In the genomic region with DNA sequence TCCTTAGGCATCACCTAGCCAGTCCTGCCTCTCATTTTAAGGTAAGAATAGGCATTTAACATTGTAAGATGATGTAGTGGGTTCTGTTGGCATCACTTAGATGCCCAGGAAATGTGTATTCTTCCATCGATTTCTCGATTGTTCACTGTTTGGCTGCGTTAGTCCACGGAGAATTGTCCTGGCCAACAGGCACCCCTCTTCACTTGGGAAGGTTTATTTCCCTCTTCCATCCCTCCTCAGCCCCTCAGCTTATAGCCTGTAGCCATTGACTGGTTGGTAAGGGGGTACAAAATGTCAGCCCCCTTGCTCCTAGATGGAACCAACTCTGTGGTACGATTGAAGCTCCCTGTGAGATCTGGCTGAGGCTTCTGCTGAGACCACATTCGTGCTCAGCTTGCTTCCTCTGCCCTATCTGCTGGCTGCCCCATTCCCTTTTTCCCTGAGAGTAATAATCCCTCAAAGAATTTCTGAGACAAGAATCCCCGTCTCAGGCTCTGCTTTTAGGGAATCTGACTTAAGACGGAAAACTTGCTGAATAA, we compare ENCODE assay signal across 9 cellular contexts. TPM values are rescaled to one million over a fixed set of nuclear protein-coding genes. Genes with fewer than 3 reads are reported as not detected.
DNase-seq lines count a peak whose midpoint lies in the region; ATAC-seq, FAIRE-seq and TF ChIP-seq lines count a peak whose summit lies in the region.
"Had no signal": no experiment of that assay in that cellular context is flagged by ENCODE, and none has a peak within 500 bp of the region (broad histone marks: within the 10 kb centered on the region; RNA-seq: fewer than 3 reads in every experiment).

No MANE protein-coding gene starts in this region.

- H3K27ac ChIP-seq in H1 (ENCODE audit: low read depth, low read length), result peak overlapping the region; percentile 59; the same call in 1 of the 2 replicates
- H3K27ac ChIP-seq: 22Rv1 had no signal

- peak overlapping the region; percentile 93; the same call in 1 of the 2 replicates for H2AFZ ChIP-seq in H1 (ENCODE audit: low read length)

- 0 out of 2 replicates have a peak overlapping the region, but pooled peaks have one; percentile 32 for H2AK5ac ChIP-seq in H1 (ENCODE audit: low read depth, low read length)

- H2BK20ac ChIP-seq in H1 (ENCODE audit: low read length), result no peak overlapping the region

- no peak for TF ChIP-seq CTCF in H1 (IDR thresholded peaks at IDR 0.05; ENCODE audit: control extremely low read depth in 1 of 3, insufficient read depth in 1 of 3, low read depth in 1 of 3, low read length in 3 of 3)

- no peak overlapping the region for H3K56ac ChIP-seq in H1 (replicated peaks; ENCODE audit: insufficient read length, low read depth, low read length)

- H4K91ac ChIP-seq in H1 (replicated peaks; ENCODE audit: insufficient read length, low read length), result no peak overlapping the region

- WGBS in H1 (ENCODE audit: extremely low coverage in 1 of 2, insufficient coverage in 1 of 2, insufficient read length in 1 of 2, insufficient replicate concordance in 2 of 2, low coverage in 1 of 2, low lambda C conversion rate in 2 of 2, missing lambda C conversion rate in 1 of 2), 2 experiments, result 48% methylated on average over 8 of the region's 8 CpGs; no CpG with 5 or more reads in 1 of the 2 experiments

- H3K14ac ChIP-seq in H1 (ENCODE audit: insufficient read length), result no peak overlapping the region

- FAIRE-seq in H1 (lab: Jason Lieb, UNC), result no peak

- H3K4ac ChIP-seq in H1 (replicated peaks; ENCODE audit: insufficient read length, low read depth, low read length), result no peak overlapping the region

- H3K18ac ChIP-seq in H1 (ENCODE audit: extremely low read depth, low read length), result peak overlapping the region; percentile 91; the same call in 1 of the 2 replicates

- H3K4me3 ChIP-seq in H1 (ENCODE audit: extremely low read depth in 1 of 4, insufficient read depth in 2 of 4, low read depth in 3 of 4, low read length in 4 of 4), result peak overlapping the region; percentile 84 to 90 (median 86)

- peak overlapping the region; percentile 87 to 88 for H3K4me2 ChIP-seq in H1 (ENCODE audit: insufficient read depth in 1 of 2, low read depth in 2 of 2, low read length in 2 of 2)

- ATAC-seq in natural killer cell treated with Interleukin-12 subunit alpha and Interleukin-12 subunit beta and Interleukin-15 and Interleukin-18, amount 100 ng/mL, for 72 hours, result no peak

- H3K23me2 ChIP-seq in H1 (ENCODE audit: low read depth, low read length), result peaks cover 7% of the 10 kb centered on the region

- H3K36me3 Mint-ChIP-seq in natural killer cell treated with Interleukin-12 subunit alpha and Interleukin-12 subunit beta and Interleukin-15 and Interleukin-18, amount 100 ng/mL, for 72 hours, result no peaks in the 10 kb centered on the region

- H3K9me3 ChIP-seq in H1 (ENCODE audit: insufficient read depth in 2 of 2, low read depth in 1 of 2, low read length in 1 of 2), result no peaks in the 10 kb centered on the region

- DNase-seq in DMS 273 (lab: John Stamatoyannopoulos, UW; ENCODE audit: unreplicated experiment), result peak; percentile 28
- DNase-seq in DMS 273 treated with DMSO at 0.1 percent for 48 hours (lab: John Stamatoyannopoulos, UW), result no peak
- peak; percentile 22 for DNase-seq in NAMALWA (ENCODE audit: low spot score)
- DNase-seq in H1 (ENCODE audit: low read depth in 1 of 2, low spot score in 2 of 2), result peak in 1 of 2 experiments; percentile 46
- no peak for DNase-seq in natural killer cell treated with Interleukin-12 subunit alpha and Interleukin-12 subunit beta and Interleukin-15 and Interleukin-18, amount 100 ng/mL, for 72 hours (ENCODE audit: low spot score)
- no peak for DNase-seq in HT-29 (ENCODE audit: low spot score)
- no peak for DNase-seq in T1000 (lab: John Stamatoyannopoulos, UW)
- no peak for DNase-seq in SKM-1 treated with dmso at 0.1 percent for 144 hours (lab: John Stamatoyannopoulos, UW; ENCODE audit: unreplicated experiment)

- no peak for TF ChIP-seq RAD21 in H1 (IDR thresholded peaks at IDR 0.05 in 1 of 2, conservative IDR thresholded peaks at IDR 0.05 in 1 of 2; ENCODE audit: low read depth in 2 of 2, low read length in 2 of 2)

- H3K36me3 ChIP-seq in H1 (ENCODE audit: control insufficient read depth in 2 of 4, insufficient read depth in 4 of 4, low read length in 3 of 4), result 0 out of 8 replicates have a peak, but pooled peaks cover 0 to 2% (median 0%) of the 10 kb centered on the region in 4 experiments

- peak overlapping the region; percentile 74 to 90 for H3K27ac Mint-ChIP-seq in natural killer cell treated with Interleukin-12 subunit alpha and Interleukin-12 subunit beta and Interleukin-15 and Interleukin-18, amount 100 ng/mL, for 72 hours

- peak overlapping the region; percentile 39 to 86 (median 78) for H3K9ac ChIP-seq in H1 (replicated peaks in 1 of 4; ENCODE audit: extremely low read depth in 1 of 4, low read depth in 3 of 4, low read length in 3 of 4)

- H4K8ac ChIP-seq in H1 (ENCODE audit: extremely low read depth, insufficient read depth, low read length), result no peak overlapping the region

- no peak overlapping the region for H3K23ac ChIP-seq in H1 (ENCODE audit: insufficient read length)

- H3K4me1 Mint-ChIP-seq in natural killer cell treated with Interleukin-12 subunit alpha and Interleukin-12 subunit beta and Interleukin-15 and Interleukin-18, amount 100 ng/mL, for 72 hours (ENCODE audit: low read depth in 2 of 2), result peaks cover 11 to 13% of the 10 kb centered on the region in 2 donors

- H2BK5ac ChIP-seq in H1 (ENCODE audit: low read depth, low read length), result peak overlapping the region; percentile 84

- CTCF ChIA-PET in H1 (lab: Charles Lee; ENCODE audit: partially characterized antibody), result interaction anchor here (1.1 to 2.6 kb wide), 9 partner anchors 8 to 79 kb away, joined by 3 to 14 read pairs (median 5); no protein-coding TSS in a partner anchor

- no peak for TF ChIP-seq EP300 in H1 (IDR thresholded peaks at IDR 0.05; ENCODE audit: borderline replicate concordance in 1 of 2, low read depth in 2 of 2, low read length in 2 of 2)

- POLR2A ChIA-PET in H1 (lab: Charles Lee; ENCODE audit: partially characterized antibody), result interaction anchor here (0.9 to 1.0 kb wide), 2 partner anchors 9 to 71 kb away, joined by 3 read pairs; no protein-coding TSS in a partner anchor

- H3K27me3 Mint-ChIP-seq in natural killer cell treated with Interleukin-12 subunit alpha and Interleukin-12 subunit beta and Interleukin-15 and Interleukin-18, amount 100 ng/mL, for 72 hours, result no peaks in the 10 kb centered on the region

- peak overlapping the region; percentile 89 for H3K4me3 Mint-ChIP-seq in natural killer cell treated with Interleukin-12 subunit alpha and Interleukin-12 subunit beta and Interleukin-15 and Interleukin-18, amount 100 ng/mL, for 72 hours

- no peak overlapping the region for H4K5ac ChIP-seq in H1 (ENCODE audit: insufficient read length, low read depth, low read length)

- peaks cover 9% of the 10 kb centered on the region for H3K79me1 ChIP-seq in H1 (ENCODE audit: low read depth, low read length)

- H2BK12ac ChIP-seq in H1 (ENCODE audit: low read depth, low read length), result no peak overlapping the region

- no peak for TF ChIP-seq POLR2A in H1 (IDR thresholded peaks at IDR 0.05; ENCODE audit: control extremely low read depth in 1 of 2, low read depth in 2 of 2, low read length in 2 of 2)

- no peaks in the 10 kb centered on the region for H3K27me3 ChIP-seq in H1 (replicated peaks in 1 of 4; ENCODE audit: control insufficient read depth in 3 of 4, extremely low read depth in 1 of 4, insufficient read depth in 3 of 4, low read length in 3 of 4)

- no peaks in the 10 kb centered on the region for H3K4me1 ChIP-seq in H1 (replicated peaks in 1 of 4; ENCODE audit: control insufficient read depth in 3 of 4, insufficient read depth in 4 of 4, low read length in 3 of 4)

- no peak overlapping the region for H2BK120ac ChIP-seq in H1 (replicated peaks; ENCODE audit: low read depth, low read length)

- H2BK15ac ChIP-seq in H1 (ENCODE audit: low read length), result no peak overlapping the region

- peaks cover 0 to 8% of the 10 kb centered on the region in 2 experiments for H4K20me1 ChIP-seq in H1 (replicated peaks in 1 of 2; ENCODE audit: control insufficient read depth in 1 of 2, insufficient read depth in 2 of 2, low read length in 2 of 2)

- H3K79me2 ChIP-seq in H1 (ENCODE audit: control insufficient read depth in 1 of 2, insufficient read depth in 2 of 2, low read length in 2 of 2), result peaks cover 5 to 45% of the 10 kb centered on the region in 2 experiments; a peak in 3 of 4 replicates

- H3K9me3 Mint-ChIP-seq in natural killer cell treated with Interleukin-12 subunit alpha and Interleukin-12 subunit beta and Interleukin-15 and Interleukin-18, amount 100 ng/mL, for 72 hours, result no peaks in the 10 kb centered on the region

TF ChIP-seq in H1, 55 proteins besides CTCF, POLR2A, EP300 and RAD21 (continues in another document):
- TF ChIP-seq GABPA (IDR thresholded peaks at IDR 0.05; ENCODE audit: borderline replicate concordance, insufficient read depth, low read length), result no peak
- no peak for TF ChIP-seq ZNF274 (IDR thresholded peaks at IDR 0.05; ENCODE audit: borderline replicate concordance, extremely low read depth, low read length)

RNA-seq across cellular contexts. Expression of a gene that starts 43.4 kb away (rescaled TPM):
- total RNA-seq in H1 (2021; fragmentation: NEBNext Ultra II Directional; extraction: Animal tissue kit (Norgen Biotek cat#: 25700)), result 20.1 and 22.3 TPM in 2 replicates
- 1.2 and 1.9 TPM in 2 replicates for polyA plus RNA-seq in H1 (2011; rRNA removed)
- polyA plus RNA-seq in H1 (2011; cell fraction: cytosol; rRNA removed), result 3.6 TPM
- polyA plus RNA-seq in H1 (2011; cell fraction: nucleus; rRNA removed), result 1.3 TPM
- 6.1 to 8.0 TPM (median 6.8 TPM) in 4 replicates for polyA plus RNA-seq in H1 (2012, experiment 1 of 2)
- 0.28 TPM for polyA plus RNA-seq in H1 (2012, experiment 2 of 2)
- polyA plus RNA-seq in H1 (2013, experiment 1 of 2), result 13.9 TPM
- polyA plus RNA-seq in H1 (2013, experiment 2 of 2), result 15.4 TPM
- 4.8 and 9.4 TPM in 2 replicates for polyA minus RNA-seq in H1 (2011; rRNA and poly(A)+ RNA removed)
- 4.8 TPM for polyA minus RNA-seq in H1 (2011; cell fraction: cytosol; rRNA and poly(A)+ RNA removed)
- polyA minus RNA-seq in H1 (2011; cell fraction: nucleus; rRNA and poly(A)+ RNA removed), result 5.2 TPM
- 10 to 100 TPM; 36.7 to 41.2 TPM for total RNA-seq in natural killer cell treated with Interleukin-12 subunit alpha and Interleukin-12 subunit beta and Interleukin-15 and Interleukin-18, amount 100 ng/mL, for 72 hours
- 4.4 and 5.2 TPM in 2 replicates for total RNA-seq in HT-29 (2014; rRNA removed; shearing (Covaris generic))

RNA-seq across cellular contexts. Expression of a gene that starts 45.3 kb away (rescaled TPM):
- 4.8 and 7.0 TPM in 2 replicates for total RNA-seq in H1 (2021; fragmentation: NEBNext Ultra II Directional; extraction: Animal tissue kit (Norgen Biotek cat#: 25700))
- polyA plus RNA-seq in H1 (2011; rRNA removed), result 2.4 and 3.6 TPM in 2 replicates
- polyA plus RNA-seq in H1 (2011; cell fraction: cytosol; rRNA removed), result 4.5 TPM
- polyA plus RNA-seq in H1 (2011; cell fraction: nucleus; rRNA removed), result 3.0 TPM
- polyA plus RNA-seq in H1 (2012, experiment 1 of 2), result 4.6 to 10.8 TPM (median 4.9 TPM) in 4 replicates
- 1.8 TPM for polyA plus RNA-seq in H1 (2012, experiment 2 of 2)
- 9.5 TPM for polyA plus RNA-seq in H1 (2013, experiment 1 of 2)
- 9.5 TPM for polyA plus RNA-seq in H1 (2013, experiment 2 of 2)
- polyA minus RNA-seq in H1 (2011; rRNA and poly(A)+ RNA removed), result 1.9 and 2.4 TPM in 2 replicates
- not detected for polyA minus RNA-seq in H1 (2011; cell fraction: cytosol; rRNA and poly(A)+ RNA removed)
- 3.5 TPM for polyA minus RNA-seq in H1 (2011; cell fraction: nucleus; rRNA and poly(A)+ RNA removed)
- 1 to 10 TPM; 2.1 TPM for total RNA-seq in natural killer cell treated with Interleukin-12 subunit alpha and Interleukin-12 subunit beta and Interleukin-15 and Interleukin-18, amount 100 ng/mL, for 72 hours
- total RNA-seq in HT-29 (2014; rRNA removed; shearing (Covaris generic)), result 0.03 and 0.55 TPM in 2 replicates

Comparison
In these comparisons a context has a peak if more than half of its experiments do, and no peak if none do; other contexts are left out.
1. DNase-seq: peak in DMS 273 (single experiment) and NAMALWA (single experiment); none in DMS 273 treated with DMSO at 0.1 percent for 48 hours (single experiment), natural killer cell treated with Interleukin-12 subunit alpha and Interleukin-12 subunit beta and Interleukin-15 and Interleukin-18, amount 100 ng/mL, for 72 hours (single experiment), HT-29 (single experiment), T1000 (single experiment) and SKM-1 treated with dmso at 0.1 percent for 144 hours (single experiment).